ENCODE assay signal across 8 cellular contexts in the genomic region with DNA sequence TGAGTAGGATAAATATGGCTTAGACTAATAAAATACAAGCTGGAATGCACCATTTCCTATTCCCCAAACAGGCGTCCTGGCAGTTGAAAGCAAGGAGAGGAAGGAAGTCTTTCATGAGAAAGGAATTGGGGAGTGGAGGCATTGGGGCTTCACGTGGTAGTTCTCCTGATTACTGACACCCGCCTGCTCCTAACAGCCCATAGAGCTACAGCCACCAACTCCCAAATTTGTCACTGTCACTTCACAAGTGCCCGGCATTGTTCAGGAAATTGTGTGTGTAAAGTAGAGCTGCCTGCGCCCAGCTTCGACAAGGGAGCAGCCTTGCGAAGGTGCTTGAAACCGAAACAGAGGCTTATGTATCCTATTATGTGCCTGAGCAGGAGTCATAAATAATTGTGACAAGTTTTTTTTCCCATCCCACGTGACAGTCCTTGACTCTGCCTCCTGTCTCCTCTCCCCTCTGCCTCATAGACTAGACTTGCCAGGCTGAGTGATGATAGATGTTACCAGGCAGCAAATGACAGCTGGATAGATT.
A peak's percentile ranks its signal among the peaks of the same experiment; 100 is the strongest.
DNase-seq lines count a peak whose midpoint lies in the region; ATAC-seq, FAIRE-seq and TF ChIP-seq lines count a peak whose summit lies in the region.

No MANE protein-coding gene starts in this region.

- peaks cover 34% of the 10 kb centered on the region for H3F3A ChIP-seq in GM23248 (ENCODE audit: insufficient read depth)

- H3K4me2 ChIP-seq in GM23248 (ENCODE audit: unreplicated experiment) = peak overlapping the region; percentile 78

- H3K4me3 ChIP-seq in GM23248 (peak overlapping the region; percentile 63), coronary artery (peak overlapping the region; percentile 35), pancreas (no peak overlapping the region)

- H3K9ac ChIP-seq in GM23248 = peak overlapping the region; percentile 66

- no peaks in the 10 kb centered on the region for H3K27me3 ChIP-seq in GM23248 (replicated peaks; ENCODE audit: insufficient read depth)
- no peaks in the 10 kb centered on the region for H3K27me3 ChIP-seq in pancreas

- DNase-seq in GM23248 (peak; percentile 64), NCI-H69 (lab: John Stamatoyannopoulos, UW) (peak; percentile 51), coronary artery (ENCODE audit: low spot score) (no peak), pancreas (no peak), inferior parietal cortex (ENCODE audit: extremely low spot score) (no peak), NAMALWA (ENCODE audit: low spot score) (no peak)

- H3K4me1 ChIP-seq in GM23248 (ENCODE audit: insufficient read depth) (peaks cover 49% of the 10 kb centered on the region), pancreas (no peaks in the 10 kb centered on the region)

- H3K79me2 ChIP-seq in GM23248 (ENCODE audit: insufficient read depth) = no peaks in the 10 kb centered on the region

- in situ Hi-C loops in GM23248 (cut with MboI) = no loop called here

- TF ChIP-seq CTCF in coronary artery (IDR thresholded peaks at IDR 0.05) = no peak
- no peak for TF ChIP-seq CTCF in pancreas (IDR thresholded peaks at IDR 0.05)

- ATAC-seq in pancreas = peak in 3 of 4 donors; percentile 50 to 62 (median 57)
- ATAC-seq in GM18861 (IDR thresholded peaks at IDR 0.05; ENCODE audit: unreplicated experiment) = no peak
- ATAC-seq in GM18907 (IDR thresholded peaks at IDR 0.05; ENCODE audit: unreplicated experiment) = no peak

- no peak for FAIRE-seq in pancreas (lab: Jason Lieb, UNC)

- H2AFZ ChIP-seq in GM23248 = peak overlapping the region; percentile 79

- H3K36me3 ChIP-seq in GM23248 (ENCODE audit: low read depth) = no peaks in the 10 kb centered on the region
- no peaks in the 10 kb centered on the region for H3K36me3 ChIP-seq in pancreas

- H4K20me1 ChIP-seq in GM23248 (ENCODE audit: insufficient read depth) = no peaks in the 10 kb centered on the region

- H3K9me3 ChIP-seq in GM23248 (ENCODE audit: low read depth) (no peaks in the 10 kb centered on the region), pancreas (no peaks in the 10 kb centered on the region)

- intact Hi-C loops in pancreas (cut with DNase I) = no loop called here

- WGBS in GM23248 (ENCODE audit: low coverage in 1 of 2, low lambda C conversion rate in 2 of 2, missing lambda C conversion rate in 2 of 2), 2 experiments = 1 to 4% methylated on average over 9 of the region's 9 CpGs
- 4 to 5% methylated on average over 9 of the region's 9 CpGs for WGBS in pancreas, 2 donors

- H3K9me2 ChIP-seq in GM23248 (ENCODE audit: insufficient read depth) = no peaks in the 10 kb centered on the region

- H3K27ac ChIP-seq in GM23248 (peak overlapping the region; percentile 80), coronary artery (peak overlapping the region in 1 of 2 donors; percentile 5), pancreas (no peak overlapping the region)

Comparison
In these comparisons a context has a peak if more than half of its experiments do, and no peak if none do; other contexts are left out.
1. DNase-seq: peak in GM23248 (single experiment) and NCI-H69 (single experiment); none in coronary artery (single experiment), pancreas (0 of 6), inferior parietal cortex (single experiment) and NAMALWA (single experiment).
2. H3K4me3 ChIP-seq: peak in GM23248 (single experiment) and coronary artery (single experiment); none in pancreas (0 of 4).
3. ATAC-seq: peak in pancreas (3 of 4); none in GM18861 (single experiment) and GM18907 (single experiment).